In genomic region chr4:158481811-158482210, GRCh38 we compare ENCODE assay signal across 21 cellular contexts.
"Had no signal": no experiment of that assay in that cellular context is flagged by ENCODE, and none has a peak within 500 bp of the region (broad histone marks: within the 10 kb centered on the region; RNA-seq: fewer than 3 reads in every experiment).

No MANE protein-coding gene starts in this region.

- H3K4me3 Mint-ChIP-seq: effector memory CD8-positive, alpha-beta T cell; memory B cell; naive thymus-derived CD4-positive, alpha-beta T cell; nephron; neural progenitor cell; type B pancreatic cell had no signal

- H3K9me3 Mint-ChIP-seq: nephron, neural progenitor cell, type B pancreatic cell had no signal

- H3K27ac Mint-ChIP-seq: effector memory CD8-positive, alpha-beta T cell; memory B cell; naive thymus-derived CD4-positive, alpha-beta T cell; nephron; neural progenitor cell; type B pancreatic cell had no signal

- DNase-seq: cerebellar nuclear complex; cortex of kidney; effector memory CD8-positive, alpha-beta T cell; erythroblast; esophagus squamous epithelium; heart left ventricle; kidney; naive thymus-derived CD4-positive, alpha-beta T cell; stimulated activated CD4-positive, alpha-beta T cell treated with anti-CD3 and anti-CD28 coated beads, Interleukin-12 subunit alpha, Interleukin-12 subunit beta, amount 100 ng/mL, for 4 hours; stimulated activated CD4-positive, alpha-beta T cell treated with anti-CD3 and anti-CD28 coated beads, Interleukin-1b, Interleukin-23, amount 100 ng/mL, for 48 hours; stimulated activated CD4-positive, alpha-beta T cell treated with anti-CD3 and anti-CD28 coated beads, Interleukin-4, amount 100 ng/mL, for 1 hour; stimulated activated CD8-positive, alpha-beta memory T cell treated with anti-CD3 and anti-CD28 coated beads, Interleukin-4, amount 100 ng/mL, for 48 hours; stimulated activated naive CD4-positive, alpha-beta T cell treated with Interleukin-2 at 50 U/mL for 16 hours; stomach; thyroid gland had no signal

- ATAC-seq: effector memory CD8-positive, alpha-beta T cell; heart left ventricle; left lobe of liver; naive thymus-derived CD4-positive, alpha-beta T cell; sciatic nerve had no signal

- H3K4me1 Mint-ChIP-seq: memory B cell; naive thymus-derived CD4-positive, alpha-beta T cell; nephron; neural progenitor cell had no signal

- H3K36me3 Mint-ChIP-seq: memory B cell; naive thymus-derived CD4-positive, alpha-beta T cell; neural progenitor cell; type B pancreatic cell had no signal
